In genomic region chr9:97853844-97854695, GRCh38 we compare ENCODE assay signal across 8 cellular contexts. TPM values are rescaled to one million over a fixed set of nuclear protein-coding genes. Genes with fewer than 3 reads are reported as not detected.
DNase-seq lines count a peak whose midpoint lies in the region; ATAC-seq and TF ChIP-seq lines count a peak whose summit lies in the region.

No MANE protein-coding gene starts in this region.

- H3K27ac Mint-ChIP-seq in mesothelial cell of epicardium = no peak overlapping the region
- peak overlapping the region; percentile 40 for H3K27ac Mint-ChIP-seq in stimulated activated naive CD8-positive, alpha-beta T cell treated with anti-CD3 and anti-CD28 coated beads, Interleukin-15, Interleukin-2, amounts not matched to agents 100 ng/mL and 50 ng/mL, for 24 hours

- H3K27me3 ChIP-seq in body of pancreas = peaks cover 4 to 46% of the 10 kb centered on the region in 2 donors

- no peak for TF ChIP-seq POLR2A in body of pancreas (IDR thresholded peaks at IDR 0.05)

- H3K4me1 Mint-ChIP-seq in mesothelial cell of epicardium = peaks cover 18% of the 10 kb centered on the region
- H3K4me1 Mint-ChIP-seq in stimulated activated naive CD8-positive, alpha-beta T cell treated with anti-CD3 and anti-CD28 coated beads, Interleukin-15, Interleukin-2, amounts not matched to agents 100 ng/mL and 50 ng/mL, for 24 hours (ENCODE audit: low read depth) = peaks cover 33% of the 10 kb centered on the region

- H3K27me3 Mint-ChIP-seq in mesothelial cell of epicardium (ENCODE audit: low read depth) = peaks cover 89% of the 10 kb centered on the region
- H3K27me3 Mint-ChIP-seq in stimulated activated naive CD8-positive, alpha-beta T cell treated with anti-CD3 and anti-CD28 coated beads, Interleukin-15, Interleukin-2, amounts not matched to agents 100 ng/mL and 50 ng/mL, for 24 hours = peaks cover 85% of the 10 kb centered on the region

- peak in 1 of 7 experiments; percentile 9 for TF ChIP-seq CTCF in body of pancreas (IDR thresholded peaks at IDR 0.05)
- TF ChIP-seq CTCF in mesothelial cell of epicardium (IDR thresholded peaks at IDR 0.05; ENCODE audit: unreplicated experiment) = no peak

- no peak overlapping the region for H3K4me3 ChIP-seq in body of pancreas

- peak; percentile 10 to 21 for DNase-seq in NCI-H187 (lab: John Stamatoyannopoulos, UW)
- no peak for DNase-seq in NCI-H187 treated with DMSO at 0.1 percent for 48 hours (lab: John Stamatoyannopoulos, UW)
- DNase-seq in body of pancreas = no peak
- DNase-seq in mesothelial cell of epicardium (ENCODE audit: low spot score in 2 of 2, unreplicated experiment in 2 of 2) = no peak
- no peak for DNase-seq in substantia nigra (lab: John Stamatoyannopoulos, UW)

- H3K27ac ChIP-seq in body of pancreas (no peak overlapping the region), substantia nigra (ENCODE audit: low read depth, low read length, poor library complexity, severe bottlenecking) (no peak overlapping the region)

- 3 to 40% methylated on average over 2 to 94 of the region's 125 CpGs for WGBS in body of pancreas, 2 donors

- H3K4me3 Mint-ChIP-seq in mesothelial cell of epicardium = peak overlapping the region; percentile 78
- H3K4me3 Mint-ChIP-seq in stimulated activated naive CD8-positive, alpha-beta T cell treated with anti-CD3 and anti-CD28 coated beads, Interleukin-15, Interleukin-2, amounts not matched to agents 100 ng/mL and 50 ng/mL, for 24 hours = peak overlapping the region; percentile 85

- intact Hi-C loops in body of pancreas (cut with DNase I) = no loop called here

- no peaks in the 10 kb centered on the region for H3K36me3 Mint-ChIP-seq in mesothelial cell of epicardium
- no peaks in the 10 kb centered on the region for H3K36me3 Mint-ChIP-seq in stimulated activated naive CD8-positive, alpha-beta T cell treated with anti-CD3 and anti-CD28 coated beads, Interleukin-15, Interleukin-2, amounts not matched to agents 100 ng/mL and 50 ng/mL, for 24 hours (ENCODE audit: low read depth)

- H3K36me3 ChIP-seq in body of pancreas (replicated peaks in 1 of 2; ENCODE audit: insufficient read depth in 1 of 2, low read depth in 2 of 2) = no peaks in the 10 kb centered on the region

- no peaks in the 10 kb centered on the region for H3K9me3 ChIP-seq in body of pancreas

- H3K4me1 ChIP-seq in body of pancreas = peaks cover 38% of the 10 kb centered on the region

- no peaks in the 10 kb centered on the region for H3K9me3 Mint-ChIP-seq in mesothelial cell of epicardium
- H3K9me3 Mint-ChIP-seq in stimulated activated naive CD8-positive, alpha-beta T cell treated with anti-CD3 and anti-CD28 coated beads, Interleukin-15, Interleukin-2, amounts not matched to agents 100 ng/mL and 50 ng/mL, for 24 hours = no peaks in the 10 kb centered on the region

- ATAC-seq in SK-N-SH treated with all-trans-retinoic acid at 6 μM for 48 hours = peak; percentile 47; the same call in 2 of the 3 replicates
- ATAC-seq in body of pancreas = peak; percentile 20
- no peak for ATAC-seq in GM21447 (IDR thresholded peaks at IDR 0.05; ENCODE audit: unreplicated experiment)

TF ChIP-seq in SK-N-SH treated with all-trans-retinoic acid at 6 μM for 48 hours, 23 proteins besides CTCF, POLR2A, EP300 and RAD21:
- TF ChIP-seq ZFP30 (CRISPR knock-in tag; IDR thresholded peaks at IDR 0.05) = no peak
- no peak for TF ChIP-seq CSDC2 (CRISPR knock-in tag; IDR thresholded peaks at IDR 0.05)
- TF ChIP-seq POU6F1 (CRISPR knock-in tag; IDR thresholded peaks at IDR 0.05; ENCODE audit: borderline replicate concordance, low read depth) = no peak
- no peak for TF ChIP-seq ZNF565 (CRISPR knock-in tag; conservative IDR thresholded peaks at IDR 0.05; ENCODE audit: low read depth)
- no peak for TF ChIP-seq CSRNP3 (CRISPR knock-in tag; IDR thresholded peaks at IDR 0.05)

RNA-seq across cellular contexts. Expression of gene FOXE1, which starts 1.0 kb away (rescaled TPM):
- total RNA-seq in body of pancreas = not detected
- not detected in 3 replicates for total RNA-seq in mesothelial cell of epicardium

Comparison
In these comparisons a context has a peak if more than half of its experiments do, and no peak if none do; other contexts are left out.
1. DNase-seq: peak in NCI-H187 (2 of 2); none in NCI-H187 treated with DMSO at 0.1 percent for 48 hours (single experiment), body of pancreas (0 of 4), mesothelial cell of epicardium (0 of 2) and substantia nigra (0 of 49).